Comparison of ENCODE assay signal across 1 cellular context in genomic region chr1:99645699-99646531, GRCh38.
TF ChIP-seq lines count a peak whose summit lies in the region.

PALMD (plus strand) TSS chr1:99646113; CDS start chr1:99646318, 205 bp downstream.

TF ChIP-seq in K562, 482 proteins besides CTCF, POLR2A, EP300 and RAD21 (continued from another document and continues in another):
- no peak for TF ChIP-seq DEAF1 (CRISPR knock-in tag; IDR thresholded peaks at IDR 0.05)
- no peak for TF ChIP-seq ZNF699 (CRISPR knock-in tag; IDR thresholded peaks at IDR 0.05; ENCODE audit: insufficient replicate concordance)
- TF ChIP-seq MYNN (IDR thresholded peaks at IDR 0.05), result no peak
- TF ChIP-seq MYNN (CRISPR knock-in tag; IDR thresholded peaks at IDR 0.05), result no peak
- no peak for TF ChIP-seq ZC3H4 (CRISPR knock-in tag; IDR thresholded peaks at IDR 0.05; ENCODE audit: borderline replicate concordance)
- 0 out of 4 replicates have a peak, but pooled peaks of 1 of the 2 experiments have one; percentile 38 for TF ChIP-seq UBTF (IDR thresholded peaks at IDR 0.05; ENCODE audit: borderline replicate concordance in 1 of 2, low read depth in 2 of 2, low read length in 2 of 2)
- no peak for TF ChIP-seq ATF4 (CRISPR knock-in tag; IDR thresholded peaks at IDR 0.05)
- TF ChIP-seq ZNF780A (CRISPR knock-in tag; IDR thresholded peaks at IDR 0.05), result no peak
- no peak for TF ChIP-seq RERE (CRISPR knock-in tag; IDR thresholded peaks at IDR 0.05; ENCODE audit: borderline replicate concordance)
- no peak for TF ChIP-seq EZH2 (IDR thresholded peaks at IDR 0.05; ENCODE audit: borderline replicate concordance, low read depth, low read length)
- TF ChIP-seq E2F6 (IDR thresholded peaks at IDR 0.05; ENCODE audit: borderline replicate concordance in 1 of 2, extremely low read depth in 1 of 2, insufficient read depth in 1 of 2, insufficient read length in 1 of 2, low read depth in 1 of 2, low read length in 1 of 2, poor library complexity in 1 of 2, severe bottlenecking in 1 of 2), result peak in 1 of 2 experiments; percentile 18
- no peak for TF ChIP-seq GATAD2B (IDR thresholded peaks at IDR 0.05; ENCODE audit: borderline replicate concordance)
- no peak for TF ChIP-seq ZNF785 (CRISPR knock-in tag; IDR thresholded peaks at IDR 0.05)
- no peak for TF ChIP-seq PRPF4 (IDR thresholded peaks at IDR 0.05; ENCODE audit: insufficient read depth, low read depth, low read length, poor library complexity, severe bottlenecking)
- no peak for TF ChIP-seq NKRF (IDR thresholded peaks at IDR 0.05; ENCODE audit: borderline replicate concordance)
- no peak for TF ChIP-seq ZNF644 (tag; IDR thresholded peaks at IDR 0.05; ENCODE audit: low read depth)
- TF ChIP-seq SMARCE1 (IDR thresholded peaks at IDR 0.05), result peak; percentile 11; the same call in 1 of the 2 replicates
- no peak for TF ChIP-seq BRD4 (IDR thresholded peaks at IDR 0.05)
- TF ChIP-seq PPARD (CRISPR knock-in tag; IDR thresholded peaks at IDR 0.05), result no peak
- no peak for TF ChIP-seq MTA1 (IDR thresholded peaks at IDR 0.05; ENCODE audit: borderline replicate concordance)
- TF ChIP-seq MNT (conservative IDR thresholded peaks at IDR 0.05), result peak in 1 of 2 experiments; percentile 37; a peak in 1 of 4 replicates
- TF ChIP-seq SRSF7 (optimal IDR thresholded peaks at IDR 0.05; ENCODE audit: low read depth, low read length), result no peak
- TF ChIP-seq PHB2 (IDR thresholded peaks at IDR 0.05; ENCODE audit: low read depth), result no peak
- TF ChIP-seq ZNF354B (CRISPR knock-in tag; IDR thresholded peaks at IDR 0.05), result no peak
- no peak for TF ChIP-seq BDP1 (IDR thresholded peaks at IDR 0.05; ENCODE audit: insufficient read depth, insufficient read length)
- peak; percentile 53 for TF ChIP-seq KDM5B (IDR thresholded peaks at IDR 0.05; ENCODE audit: insufficient replicate concordance, low read depth, low read length)
- no peak for TF ChIP-seq TRIM28 (IDR thresholded peaks at IDR 0.05)
- TF ChIP-seq EGR1 (conservative IDR thresholded peaks at IDR 0.05), result no peak
- TF ChIP-seq AFF1 (IDR thresholded peaks at IDR 0.05; ENCODE audit: low read depth in 1 of 2, partially characterized antibody in 2 of 2), result peak in 1 of 2 experiments; percentile 29
- no peak for TF ChIP-seq CBX2 (IDR thresholded peaks at IDR 0.05; ENCODE audit: insufficient read depth, low read length, poor library complexity, severe bottlenecking)
- TF ChIP-seq NFIC (IDR thresholded peaks at IDR 0.05), result no peak
- peak; percentile 88 for TF ChIP-seq MEIS2 (IDR thresholded peaks at IDR 0.05; ENCODE audit: partially characterized antibody)
- no peak for TF ChIP-seq RBM25 (IDR thresholded peaks at IDR 0.05; ENCODE audit: low read depth, low read length, severe bottlenecking)
- TF ChIP-seq HOMEZ (CRISPR knock-in tag; IDR thresholded peaks at IDR 0.05), result no peak
- TF ChIP-seq ZNF280A (IDR thresholded peaks at IDR 0.05; ENCODE audit: low read depth, partially characterized antibody), result no peak
- TF ChIP-seq ZNF282 (CRISPR knock-in tag; IDR thresholded peaks at IDR 0.05), result no peak
